18 cellular contexts compared by ENCODE assay signal in genomic region chr21:35338281-35338680, GRCh38.
DNase-seq lines count a peak whose midpoint lies in the region; ATAC-seq and TF ChIP-seq lines count a peak whose summit lies in the region.
"Had no signal": no experiment of that assay in that cellular context is flagged by ENCODE, and none has a peak within 500 bp of the region (broad histone marks: within the 10 kb centered on the region; RNA-seq: fewer than 3 reads in every experiment).

No MANE protein-coding gene starts in this region.

- H4K5ac ChIP-seq in mesendoderm (ENCODE audit: low read length) = no peak overlapping the region

- no peak overlapping the region for H3K4me2 ChIP-seq in mesendoderm (ENCODE audit: low read length)
- H3K4me2 ChIP-seq: BLaER1 had no signal

- H3K9me3 Mint-ChIP-seq in activated CD4-positive, alpha-beta T cell treated with anti-CD3 and anti-CD28 coated beads, Interleukin-2, amount 10 ng/mL, durations not matched to agents 24 days and 14 days = peaks cover 24% of the 10 kb centered on the region
- H3K9me3 Mint-ChIP-seq in natural killer cell treated with Interleukin-12 subunit alpha and Interleukin-12 subunit beta and Interleukin-15 and Interleukin-18, amount 100 ng/mL, for 72 hours = peaks cover 4% of the 10 kb centered on the region
- H3K9me3 Mint-ChIP-seq in natural killer cell = no peaks in the 10 kb centered on the region
- H3K9me3 Mint-ChIP-seq: HFFc6 had no signal

- H3K27me3 ChIP-seq in mesendoderm (ENCODE audit: insufficient read depth, low read length, poor library complexity) = no peaks in the 10 kb centered on the region
- H3K27me3 ChIP-seq: BLaER1 had no signal

- intact Hi-C loops in activated CD4-positive, alpha-beta T cell treated with anti-CD3 and anti-CD28 coated beads, Interleukin-2, amount 10 ng/mL, durations not matched to agents 24 days and 14 days (cut with micrococcal nuclease) = no loop called here
- intact Hi-C loops in natural killer cell (cut with micrococcal nuclease) = no loop called here

- peak overlapping the region; percentile 13 for H3K27ac Mint-ChIP-seq in activated CD4-positive, alpha-beta T cell treated with anti-CD3 and anti-CD28 coated beads, Interleukin-2, amount 10 ng/mL, durations not matched to agents 24 days and 14 days
- H3K27ac Mint-ChIP-seq in natural killer cell treated with Interleukin-12 subunit alpha and Interleukin-12 subunit beta and Interleukin-15 and Interleukin-18, amount 100 ng/mL, for 72 hours = peak overlapping the region; percentile 35 to 49
- no peak overlapping the region for H3K27ac Mint-ChIP-seq in natural killer cell
- H3K27ac Mint-ChIP-seq: B cell; CD8-positive, alpha-beta T cell; HFFc6 had no signal

- H3K4me3 ChIP-seq in mesendoderm (ENCODE audit: low read length) = no peak overlapping the region
- H3K4me3 ChIP-seq: BLaER1, HAP-1 had no signal

- H3K79me2 ChIP-seq in mesendoderm (ENCODE audit: control insufficient read depth, insufficient read depth, low read length) = no peaks in the 10 kb centered on the region

- H3K9ac ChIP-seq in mesendoderm (ENCODE audit: low read length) = no peak overlapping the region
- H3K9ac ChIP-seq: BLaER1 had no signal

- no peak for ATAC-seq in natural killer cell treated with Interleukin-12 subunit alpha and Interleukin-12 subunit beta and Interleukin-15 and Interleukin-18, amount 100 ng/mL, for 72 hours
- ATAC-seq in natural killer cell (no peak), HG03521 (IDR thresholded peaks at IDR 0.05; ENCODE audit: unreplicated experiment) (no peak)
- ATAC-seq: CD8-positive, alpha-beta T cell had no signal

- H3K36me3 Mint-ChIP-seq in activated CD4-positive, alpha-beta T cell treated with anti-CD3 and anti-CD28 coated beads, Interleukin-2, amount 10 ng/mL, durations not matched to agents 24 days and 14 days (ENCODE audit: low read depth) = peaks cover 7% of the 10 kb centered on the region
- H3K36me3 Mint-ChIP-seq in natural killer cell treated with Interleukin-12 subunit alpha and Interleukin-12 subunit beta and Interleukin-15 and Interleukin-18, amount 100 ng/mL, for 72 hours = peaks cover 11% of the 10 kb centered on the region
- no peaks in the 10 kb centered on the region for H3K36me3 Mint-ChIP-seq in natural killer cell
- H3K36me3 Mint-ChIP-seq: CD4-positive, CD25-positive, alpha-beta regulatory T cell; CD8-positive, alpha-beta T cell had no signal

- no peaks in the 10 kb centered on the region for H3K36me3 ChIP-seq in mesendoderm (ENCODE audit: control insufficient read depth, insufficient read depth, low read length)
- H3K36me3 ChIP-seq: BLaER1, HAP-1 had no signal

- H4K8ac ChIP-seq in mesendoderm (ENCODE audit: low read depth, low read length) = no peak overlapping the region

- H2BK5ac ChIP-seq in mesendoderm (ENCODE audit: low read length) = no peak overlapping the region

- DNase-seq in activated CD4-positive, alpha-beta T cell treated with anti-CD3 and anti-CD28 coated beads, Interleukin-2, amount 10 ng/mL, durations not matched to agents 24 days and 14 days = no peak
- DNase-seq in activated CD4-positive, alpha-beta T cell treated with anti-CD3 and anti-CD28 coated beads for 1 hour = no peak
- DNase-seq in natural killer cell treated with Interleukin-12 subunit alpha and Interleukin-12 subunit beta and Interleukin-15 and Interleukin-18, amount 100 ng/mL, for 72 hours (ENCODE audit: low spot score) = no peak
- DNase-seq in natural killer cell (no peak), mesendoderm (peak; percentile 28)
- DNase-seq: Caco-2; CD4-positive, CD25-positive, alpha-beta regulatory T cell; CD8-positive, alpha-beta T cell; DMS153; DND-41; GOT3; HFFc6 had no signal

- no peak overlapping the region for H3K27ac ChIP-seq in mesendoderm (ENCODE audit: low read depth, low read length)
- H3K27ac ChIP-seq: 22Rv1, BLaER1, C4-2B had no signal

- no peak overlapping the region for H2BK15ac ChIP-seq in mesendoderm (replicated peaks; ENCODE audit: low read depth)

- WGBS in mesendoderm (ENCODE audit: extremely low coverage, insufficient coverage, low lambda C conversion rate) = no CpG with 5 or more reads among the region's 1 CpG

- H2AK5ac ChIP-seq in mesendoderm (ENCODE audit: low read length) = no peak overlapping the region

- peaks cover 34% of the 10 kb centered on the region for H3K4me1 Mint-ChIP-seq in activated CD4-positive, alpha-beta T cell treated with anti-CD3 and anti-CD28 coated beads, Interleukin-2, amount 10 ng/mL, durations not matched to agents 24 days and 14 days
- H3K4me1 Mint-ChIP-seq in natural killer cell treated with Interleukin-12 subunit alpha and Interleukin-12 subunit beta and Interleukin-15 and Interleukin-18, amount 100 ng/mL, for 72 hours (ENCODE audit: low read depth in 2 of 2) = peaks cover 28 to 34% of the 10 kb centered on the region in 2 donors
- peaks cover 0 to 15% of the 10 kb centered on the region in 2 donors for H3K4me1 Mint-ChIP-seq in natural killer cell

- no peak for TF ChIP-seq CTCF in natural killer cell (IDR thresholded peaks at IDR 0.05)

- no peak overlapping the region for H2BK120ac ChIP-seq in mesendoderm (ENCODE audit: low read depth, low read length)

- H3K4me3 Mint-ChIP-seq in activated CD4-positive, alpha-beta T cell treated with anti-CD3 and anti-CD28 coated beads, Interleukin-2, amount 10 ng/mL, durations not matched to agents 24 days and 14 days = no peak overlapping the region
- H3K4me3 Mint-ChIP-seq in natural killer cell treated with Interleukin-12 subunit alpha and Interleukin-12 subunit beta and Interleukin-15 and Interleukin-18, amount 100 ng/mL, for 72 hours = no peak overlapping the region
- H3K4me3 Mint-ChIP-seq in natural killer cell = no peak overlapping the region
- H3K4me3 Mint-ChIP-seq: B cell; CD4-positive, CD25-positive, alpha-beta regulatory T cell; CD8-positive, alpha-beta T cell; HFFc6 had no signal

- no peak overlapping the region for H3K23ac ChIP-seq in mesendoderm (ENCODE audit: low read length)

- no peak overlapping the region for H3K56ac ChIP-seq in mesendoderm (ENCODE audit: low read length)

- H3K18ac ChIP-seq in mesendoderm (ENCODE audit: low read length) = no peak overlapping the region

- no peak overlapping the region for H3K4ac ChIP-seq in mesendoderm (ENCODE audit: low read depth, low read length)

- no peaks in the 10 kb centered on the region for H3K27me3 Mint-ChIP-seq in activated CD4-positive, alpha-beta T cell treated with anti-CD3 and anti-CD28 coated beads, Interleukin-2, amount 10 ng/mL, durations not matched to agents 24 days and 14 days
- peaks cover 7 to 19% of the 10 kb centered on the region in 2 donors for H3K27me3 Mint-ChIP-seq in natural killer cell treated with Interleukin-12 subunit alpha and Interleukin-12 subunit beta and Interleukin-15 and Interleukin-18, amount 100 ng/mL, for 72 hours
- peaks cover 18 to 42% of the 10 kb centered on the region in 2 donors for H3K27me3 Mint-ChIP-seq in natural killer cell (ENCODE audit: low read depth in 2 of 2)
- H3K27me3 Mint-ChIP-seq: B cell; CD4-positive, CD25-positive, alpha-beta regulatory T cell had no signal

- H3K4me1 ChIP-seq in mesendoderm (ENCODE audit: control insufficient read depth, low read depth, low read length) = no peaks in the 10 kb centered on the region
- H3K4me1 ChIP-seq: HAP-1 had no signal

- no peaks in the 10 kb centered on the region for H3K79me1 ChIP-seq in mesendoderm (ENCODE audit: low read length)

Comparison
In these comparisons a context has a peak if more than half of its experiments do, and no peak if none do; other contexts are left out.
1. H3K27ac Mint-ChIP-seq: peak in activated CD4-positive, alpha-beta T cell treated with anti-CD3 and anti-CD28 coated beads, Interleukin-2, amount 10 ng/mL, durations not matched to agents 24 days and 14 days (single experiment) and natural killer cell treated with Interleukin-12 subunit alpha and Interleukin-12 subunit beta and Interleukin-15 and Interleukin-18, amount 100 ng/mL, for 72 hours (2 of 2); none in natural killer cell (0 of 2).